28 cellular contexts compared by ENCODE assay signal in the genomic region with DNA sequence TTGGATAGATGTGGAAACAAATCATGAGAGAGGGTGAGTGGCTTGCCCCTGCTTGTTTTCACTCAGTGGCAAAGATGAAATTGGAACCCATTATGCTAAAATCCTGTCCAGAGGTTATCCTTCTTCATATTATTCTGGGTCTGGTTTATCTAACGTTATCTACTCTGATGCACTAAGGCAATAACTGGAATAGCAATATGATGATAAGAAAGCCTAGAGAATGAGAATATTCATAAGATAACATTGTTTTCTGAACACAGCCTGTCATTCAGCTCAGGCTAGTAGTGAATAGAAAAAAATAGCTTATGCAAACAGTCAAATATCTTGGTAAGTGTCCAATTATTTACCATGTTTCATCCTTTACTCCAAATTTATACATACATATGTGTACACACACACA.
"Had no signal": no experiment of that assay in that cellular context is flagged by ENCODE, and none has a peak within 500 bp of the region (broad histone marks: within the 10 kb centered on the region; RNA-seq: fewer than 3 reads in every experiment).

No MANE protein-coding gene starts in this region.

- H3K9me3 Mint-ChIP-seq: nephron progenitor cell; stimulated activated naive CD8-positive, alpha-beta T cell treated with anti-CD3 and anti-CD28 coated beads, Interleukin-15, Interleukin-2, amounts not matched to agents 100 ng/mL and 50 ng/mL, for 24 hours had no signal

- H3K9me3 ChIP-seq: esophagus muscularis mucosa, lower lobe of right lung, ovary, right lobe of liver, suprapubic skin, transverse colon, upper lobe of right lung, uterus had no signal

- H3K27ac Mint-ChIP-seq: immature natural killer cell; naive thymus-derived CD8-positive, alpha-beta T cell; nephron progenitor cell; stimulated activated naive B cell treated with anti-CD40 and anti-IgM and Interleukin-4, amounts not matched to agents 10 μg/mL and 1 μg/mL and 100 μg/mL, for 72 hours; stimulated activated naive CD8-positive, alpha-beta T cell treated with anti-CD3 and anti-CD28 coated beads, Interleukin-15, Interleukin-2, amounts not matched to agents 100 ng/mL and 50 ng/mL, for 24 hours had no signal

- H3K36me3 ChIP-seq: esophagus muscularis mucosa, lower lobe of right lung, ovary, right lobe of liver, suprapubic skin, transverse colon, upper lobe of right lung, uterus had no signal

- H3K27me3 Mint-ChIP-seq: stimulated activated naive B cell treated with anti-CD40 and anti-IgM and Interleukin-4, amounts not matched to agents 10 μg/mL and 1 μg/mL and 100 μg/mL, for 72 hours; stimulated activated naive CD8-positive, alpha-beta T cell treated with anti-CD3 and anti-CD28 coated beads, Interleukin-15, Interleukin-2, amounts not matched to agents 100 ng/mL and 50 ng/mL, for 24 hours had no signal

- H3K36me3 Mint-ChIP-seq: immature natural killer cell; naive thymus-derived CD8-positive, alpha-beta T cell; stimulated activated naive B cell treated with anti-CD40 and anti-IgM and Interleukin-4, amounts not matched to agents 10 μg/mL and 1 μg/mL and 100 μg/mL, for 72 hours had no signal

- H3K4me1 Mint-ChIP-seq: immature natural killer cell; naive thymus-derived CD8-positive, alpha-beta T cell; stimulated activated naive B cell treated with anti-CD40 and anti-IgM and Interleukin-4, amounts not matched to agents 10 μg/mL and 1 μg/mL and 100 μg/mL, for 72 hours had no signal

- DNase-seq: dermis blood vessel endothelial cell; effector memory CD4-positive, alpha-beta T cell; hypothalamus; immature natural killer cell; islet precursor cell; kidney glomerular epithelial cell; left colon; left ventricle myocardium superior; lower lobe of right lung; naive thymus-derived CD8-positive, alpha-beta T cell; nephron progenitor cell; occipital lobe; ovary; posterior cingulate gyrus; retina; right lobe of liver; small intestine; stimulated activated CD4-positive, alpha-beta T cell treated with anti-CD3 and anti-CD28 coated beads, Interleukin-15, amount 100 ng/mL, for 24 hours; stimulated activated CD4-positive, alpha-beta T cell treated with anti-CD3 and anti-CD28 coated beads, Interleukin-2, amount 100 ng/mL, for 48 hours; stimulated activated naive B cell treated with anti-CD40 and anti-IgM and Interleukin-4, amounts not matched to agents 10 μg/mL and 1 μg/mL and 100 μg/mL, for 72 hours; transverse colon; upper lobe of right lung; uterus had no signal

- H3K4me3 Mint-ChIP-seq: immature natural killer cell; naive thymus-derived CD8-positive, alpha-beta T cell; nephron progenitor cell; stimulated activated naive B cell treated with anti-CD40 and anti-IgM and Interleukin-4, amounts not matched to agents 10 μg/mL and 1 μg/mL and 100 μg/mL, for 72 hours; stimulated activated naive CD8-positive, alpha-beta T cell treated with anti-CD3 and anti-CD28 coated beads, Interleukin-15, Interleukin-2, amounts not matched to agents 100 ng/mL and 50 ng/mL, for 24 hours had no signal

- H3K4me1 ChIP-seq: lower lobe of right lung, right lobe of liver, suprapubic skin, transverse colon, upper lobe of right lung, uterus had no signal

- H3K27ac ChIP-seq: coronary artery, esophagus muscularis mucosa, lower lobe of right lung, ovary, right lobe of liver, suprapubic skin, transverse colon, upper lobe of right lung, uterus had no signal

- ATAC-seq: left colon; left ventricle myocardium superior; lower lobe of right lung; naive thymus-derived CD8-positive, alpha-beta T cell; right lobe of liver; stimulated activated naive B cell treated with anti-CD40 and anti-IgM and Interleukin-4, amounts not matched to agents 10 μg/mL and 1 μg/mL and 100 μg/mL, for 72 hours; upper lobe of right lung had no signal

- H3K4me3 ChIP-seq: coronary artery, esophagus muscularis mucosa, lower lobe of right lung, ovary, right lobe of liver, suprapubic skin, transverse colon, upper lobe of right lung, uterus had no signal

- FAIRE-seq: endothelial cell of umbilical vein, small intestine had no signal

- H3K27me3 ChIP-seq: esophagus muscularis mucosa, ovary, right lobe of liver, suprapubic skin, transverse colon, upper lobe of right lung, uterus had no signal
